ENCODE assay signal across 33 cellular contexts in the genomic region with DNA sequence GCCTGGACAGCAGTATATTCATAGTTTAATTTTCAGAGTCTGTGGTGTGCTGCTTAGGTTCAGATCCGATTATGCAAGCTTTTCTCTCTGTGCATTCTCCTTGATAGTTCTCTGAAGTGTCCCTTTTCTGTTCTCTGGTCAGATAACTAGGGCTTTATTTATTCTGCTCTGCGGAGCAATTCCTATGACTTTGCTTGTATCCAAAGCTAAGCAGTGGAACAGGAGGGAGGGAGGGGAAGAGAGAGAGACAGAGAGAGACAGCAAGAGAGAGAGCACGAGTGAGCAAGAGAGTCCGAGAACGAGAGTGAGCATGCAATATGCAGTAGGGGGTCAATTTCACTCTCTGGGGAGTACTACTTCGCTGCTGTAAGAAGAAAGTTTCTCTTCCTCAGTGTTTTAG.
"Had no signal": no experiment of that assay in that cellular context is flagged by ENCODE, and none has a peak within 500 bp of the region (broad histone marks: within the 10 kb centered on the region; RNA-seq: fewer than 3 reads in every experiment).

No MANE protein-coding gene starts in this region.

- H3K27ac ChIP-seq: ascending aorta, cardiac muscle cell, KMS-11, PC-9, RWPE1, SJCRH30, SK-N-MC, WERI-Rb-1 had no signal

- ATAC-seq: activated CD8-positive, alpha-beta memory T cell treated with anti-CD3 and anti-CD28 coated beads, Interleukin-2, amount 10 ng/mL, durations not matched to agents 7 days and 5 days; activated T-cell treated with anti-CD3 and anti-CD28 coated beads, Interleukin-2, amount 50 U/mL, for 72 hours; activated T-helper 17 cell treated with anti-CD3 and anti-CD28 coated beads, Interleukin-2, amount 50 U/mL, for 72 hours had no signal

- H3K4me3 ChIP-seq: ascending aorta, cardiac muscle cell, PC-9, SJCRH30, SK-N-MC had no signal

- H3K4me1 ChIP-seq: ascending aorta, SJCRH30 had no signal

- H3K9me3 ChIP-seq: SJCRH30 had no signal

- DNase-seq: activated CD4-positive, alpha-beta memory T cell treated with anti-CD3 and anti-CD28 coated beads, Interleukin-2, amount 10 ng/mL, durations not matched to agents 7 days and 5 days; activated CD4-positive, alpha-beta T cell treated with anti-CD3 and anti-CD28 coated beads for 1 hour; activated CD4-positive, alpha-beta T cell treated with anti-CD3 and anti-CD28 coated beads for 48 hours; activated CD4-positive, CD25-positive, alpha-beta regulatory T cell; activated CD8-positive, alpha-beta memory T cell treated with anti-CD3 and anti-CD28 coated beads for 24 hours; activated CD8-positive, alpha-beta memory T cell treated with anti-CD3 and anti-CD28 coated beads, Interleukin-2, amount 10 ng/mL, durations not matched to agents 7 days and 5 days; activated effector memory CD4-positive, alpha-beta T cell treated with anti-CD3 and anti-CD28 coated beads, Interleukin-2, amount 50 U/mL, for 16 hours; activated naive CD4-positive, alpha-beta T cell; activated naive CD8-positive, alpha-beta T cell treated with anti-CD3 and anti-CD28 coated beads, Interleukin-2, amount 10 ng/mL, durations not matched to agents 7 days and 5 days; activated T-cell treated with anti-CD3 and anti-CD28 coated beads, Interleukin-2, amount 50 U/mL, for 1 hour; activated T-cell treated with anti-CD3 and anti-CD28 coated beads, Interleukin-2, amount 50 U/mL, for 72 hours; amygdala; MM.1S; MV-4-11; NCI-H1092; NCI-H1436 treated with DMSO at 0.1 percent for 48 hours; NCI-H1694 treated with DMSO at 0.1 percent for 48 hours; NCI-H2029; NCI-H510A; NCI-H526; NCI-H748 treated with DMSO at 0.1 percent for 48 hours; NK-92 treated with Interleukin-12 subunit alpha and Interleukin-12 subunit beta, amount 100 ng/mL, for 24 hours; PC-9; SHP77; SJCRH30; T1000; WERI-Rb-1 had no signal

- H3K9ac ChIP-seq: KMS-11 had no signal

- H3K4me2 ChIP-seq: KMS-11, PC-9 had no signal

- H3K36me3 ChIP-seq: ascending aorta, cardiac muscle cell, SJCRH30, WERI-Rb-1 had no signal

- H3K27me3 ChIP-seq: ascending aorta, cardiac muscle cell, SJCRH30 had no signal

- H2AFZ ChIP-seq: PC-9 had no signal
